2 cellular contexts compared by ENCODE assay signal in genomic region chr7:2314956-2315530, GRCh38.
A peak's percentile ranks its signal among the peaks of the same experiment; 100 is the strongest.
TF ChIP-seq lines count a peak whose summit lies in the region.

No MANE protein-coding gene starts in this region.

TF ChIP-seq in A549, 52 proteins besides CTCF, POLR2A, EP300 and RAD21:
- TF ChIP-seq CHD4 (IDR thresholded peaks at IDR 0.05; ENCODE audit: borderline replicate concordance), result 0 out of 2 replicates have a peak, but pooled peaks have one; percentile 1

TF ChIP-seq in Ishikawa, 13 proteins besides CTCF, POLR2A, EP300 and RAD21:
- peak; percentile 4; the same call in 1 of the 2 replicates for TF ChIP-seq TCF12 (IDR thresholded peaks at IDR 0.05; ENCODE audit: low read depth)
